27 cellular contexts compared by ENCODE assay signal in the genomic region with DNA sequence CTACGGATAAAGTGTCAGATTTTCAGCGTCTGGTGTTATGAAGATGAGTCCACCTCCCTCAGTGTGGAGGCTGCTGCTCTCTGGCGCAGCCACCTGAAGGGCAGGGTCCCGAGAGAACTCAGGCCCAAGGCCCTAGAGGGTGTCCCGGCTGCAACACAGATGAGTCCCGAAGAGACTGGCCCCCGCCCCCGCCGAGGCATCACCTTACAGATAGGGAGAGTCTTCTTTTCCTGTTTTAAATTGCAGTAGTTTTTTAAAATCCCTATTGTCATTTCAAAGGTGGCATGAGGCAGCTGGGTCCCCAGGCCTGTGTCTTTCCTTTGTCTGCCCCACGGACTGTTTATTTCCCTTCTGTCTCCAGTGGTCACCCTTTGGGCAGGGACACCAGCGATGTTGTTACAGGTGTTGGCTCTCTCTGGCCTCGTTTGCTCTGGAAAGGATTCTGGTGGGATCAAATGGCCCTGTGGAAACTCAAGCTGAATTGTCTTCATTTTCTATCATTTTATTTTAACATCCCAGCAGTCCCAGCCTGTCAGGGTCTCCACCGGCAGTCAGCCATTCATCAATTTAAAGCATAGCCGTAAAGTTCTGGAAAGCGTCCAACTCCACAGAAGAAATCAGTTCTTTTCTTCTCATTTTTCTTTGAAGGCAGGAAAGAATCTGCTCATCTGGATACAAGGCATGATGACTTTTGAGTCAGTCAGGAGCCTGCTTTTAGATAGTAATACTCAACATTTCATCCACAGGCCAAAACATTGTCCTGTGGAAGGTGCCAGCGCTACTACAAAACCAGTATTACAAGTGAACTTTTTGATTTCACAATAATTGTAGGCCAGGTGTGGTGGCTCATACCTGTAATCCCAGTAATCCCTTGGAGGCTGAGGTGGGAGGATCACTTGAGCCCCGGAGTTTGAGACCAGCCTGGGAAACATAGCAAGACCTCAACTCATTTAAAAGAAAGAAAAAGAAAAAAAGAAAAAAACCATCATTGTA.
A peak's percentile ranks its signal among the peaks of the same experiment; 100 is the strongest.
DNase-seq lines count a peak whose midpoint lies in the region; ATAC-seq, FAIRE-seq and TF ChIP-seq lines count a peak whose summit lies in the region.
"Had no signal": no experiment of that assay in that cellular context is flagged by ENCODE, and none has a peak within 500 bp of the region (broad histone marks: within the 10 kb centered on the region; RNA-seq: fewer than 3 reads in every experiment).

No MANE protein-coding gene starts in this region.

- H3K9me3 Mint-ChIP-seq in natural killer cell = no peaks in the 10 kb centered on the region

- WGBS in H1 (ENCODE audit: extremely low coverage in 1 of 2, insufficient coverage in 1 of 2, insufficient read length in 1 of 2, insufficient replicate concordance in 2 of 2, low coverage in 1 of 2, low lambda C conversion rate in 2 of 2, missing lambda C conversion rate in 1 of 2), 2 experiments = 65% methylated on average over 17 of the region's 17 CpGs; no CpG with 5 or more reads in 1 of the 2 experiments
- WGBS in mesendoderm (ENCODE audit: extremely low coverage, insufficient coverage, low lambda C conversion rate) = no CpG with 5 or more reads among the region's 17 CpGs

- no peak overlapping the region for H2AFZ ChIP-seq in HCT116 (ENCODE audit: low read depth, low read length, poor library complexity, severe bottlenecking)
- 0 out of 2 replicates have a peak overlapping the region, but pooled peaks have one; percentile 57 for H2AFZ ChIP-seq in H1 (ENCODE audit: low read length)
- H2AFZ ChIP-seq: hepatocyte had no signal

- no peak for TF ChIP-seq EP300 in H1 (IDR thresholded peaks at IDR 0.05; ENCODE audit: borderline replicate concordance in 1 of 2, low read depth in 2 of 2, low read length in 2 of 2)

- no peak overlapping the region for H4K91ac ChIP-seq in H1 (replicated peaks; ENCODE audit: insufficient read length, low read length)

- ATAC-seq in HCT116 (no peak), GM18519 (IDR thresholded peaks at IDR 0.05; ENCODE audit: low FRiP score, unreplicated experiment) (no peak), natural killer cell (no peak), HG02852 (IDR thresholded peaks at IDR 0.05; ENCODE audit: unreplicated experiment) (no peak), lower lobe of right lung (no peak)
- ATAC-seq: CD8-positive, alpha-beta T cell; naive thymus-derived CD4-positive, alpha-beta T cell; stimulated activated naive CD8-positive, alpha-beta T cell treated with anti-CD3 and anti-CD28 coated beads, Interleukin-15, amount 100 ng/mL, for 72 hours had no signal

- H3K56ac ChIP-seq in H1 (replicated peaks; ENCODE audit: insufficient read length, low read depth, low read length) = no peak overlapping the region
- H3K56ac ChIP-seq in mesendoderm (ENCODE audit: low read length) = peak overlapping the region; percentile 30

- no peak overlapping the region for H2BK12ac ChIP-seq in H1 (ENCODE audit: low read depth, low read length)

- H3K4me1 ChIP-seq in HCT116 (ENCODE audit: control insufficient read depth in 1 of 2, insufficient read depth in 2 of 2, low read length in 2 of 2) = peaks cover 5 to 6% of the 10 kb centered on the region in 2 experiments; a peak in 2 of 4 replicates
- H3K4me1 ChIP-seq in H1 (replicated peaks in 1 of 4; ENCODE audit: control insufficient read depth in 3 of 4, insufficient read depth in 4 of 4, low read length in 3 of 4) = peaks cover 0 to 7% (median 1%) of the 10 kb centered on the region in 4 experiments; a peak in 2 of 7 replicates
- H3K4me1 ChIP-seq in mesendoderm (ENCODE audit: control insufficient read depth, low read depth, low read length) = no peaks in the 10 kb centered on the region
- H3K4me1 ChIP-seq in lower lobe of right lung = no peaks in the 10 kb centered on the region
- H3K4me1 ChIP-seq: upper lobe of left lung had no signal

- no peak for TF ChIP-seq CTCF in HCT116 (IDR thresholded peaks at IDR 0.05 in 2 of 3, conservative IDR thresholded peaks at IDR 0.05 in 1 of 3; ENCODE audit: borderline replicate concordance in 1 of 3, insufficient read depth in 1 of 3, low read depth in 2 of 3, low read length in 2 of 3)
- no peak for TF ChIP-seq CTCF in H1 (IDR thresholded peaks at IDR 0.05; ENCODE audit: control extremely low read depth in 1 of 3, insufficient read depth in 1 of 3, low read depth in 1 of 3, low read length in 3 of 3)
- no peak for TF ChIP-seq CTCF in natural killer cell (IDR thresholded peaks at IDR 0.05)
- TF ChIP-seq CTCF in lower lobe of right lung (IDR thresholded peaks at IDR 0.05) = no peak

- no peaks in the 10 kb centered on the region for H3K36me3 ChIP-seq in HCT116 (ENCODE audit: control insufficient read depth in 1 of 2, insufficient read depth in 2 of 2, low read length in 2 of 2)
- H3K36me3 ChIP-seq in H1 (ENCODE audit: control insufficient read depth in 2 of 4, insufficient read depth in 4 of 4, low read length in 3 of 4) = no peaks in the 10 kb centered on the region
- H3K36me3 ChIP-seq in mesendoderm (ENCODE audit: control insufficient read depth, insufficient read depth, low read length) = no peaks in the 10 kb centered on the region
- no peaks in the 10 kb centered on the region for H3K36me3 ChIP-seq in lower lobe of right lung
- H3K36me3 ChIP-seq: SJSA1, upper lobe of left lung, WERI-Rb-1 had no signal

- POLR2A ChIA-PET in HCT116 (lab: Charles Lee) = no interaction called here
- POLR2A ChIA-PET in H1 (lab: Charles Lee; ENCODE audit: partially characterized antibody) = interaction anchor here (0.6 kb wide), 1 partner anchor 361 kb away, joined by 3 read pairs; no protein-coding TSS in a partner anchor

- H3K27ac ChIP-seq in HCT116 (ENCODE audit: low read depth, low read length) (no peak overlapping the region), H1 (ENCODE audit: low read depth, low read length) (no peak overlapping the region), mesendoderm (ENCODE audit: low read depth, low read length) (no peak overlapping the region), lower lobe of right lung (no peak overlapping the region)
- H3K27ac ChIP-seq: coronary artery, hepatocyte, SJSA1, skin epidermis, upper lobe of left lung, WERI-Rb-1 had no signal

- H3K9ac ChIP-seq in HCT116 (ENCODE audit: low read length) (no peak overlapping the region), H1 (replicated peaks in 1 of 4; ENCODE audit: extremely low read depth in 1 of 4, low read depth in 3 of 4, low read length in 3 of 4) (no peak overlapping the region), mesendoderm (ENCODE audit: low read length) (no peak overlapping the region)

- no peak overlapping the region for H3K14ac ChIP-seq in H1 (ENCODE audit: insufficient read length)

- no peak for TF ChIP-seq RAD21 in HCT116 (IDR thresholded peaks at IDR 0.05; ENCODE audit: low read depth)
- TF ChIP-seq RAD21 in H1 (IDR thresholded peaks at IDR 0.05 in 1 of 2, conservative IDR thresholded peaks at IDR 0.05 in 1 of 2; ENCODE audit: low read depth in 2 of 2, low read length in 2 of 2) = no peak

- DNase-seq in HCT116 (ENCODE audit: low read depth, low spot score) (no peak), NCI-H146 (lab: John Stamatoyannopoulos, UW) (peak; percentile 43), H1 (ENCODE audit: low read depth in 1 of 2, low spot score in 2 of 2) (peak in 1 of 2 experiments; percentile 70), mesendoderm (no peak), natural killer cell (no peak), lower lobe of right lung (no peak)
- DNase-seq: activated effector memory CD4-positive, alpha-beta T cell treated with anti-CD3 and anti-CD28 coated beads, Interleukin-2, amount 50 U/mL, for 16 hours; CD8-positive, alpha-beta T cell; GF-D8; Kasumi-1; kidney; mesenchymal stem cell; naive thymus-derived CD4-positive, alpha-beta T cell; NCI-H1048; NCI-H526; stimulated activated CD4-positive, alpha-beta T cell treated with anti-CD3 and anti-CD28 coated beads, Interleukin-4, amount 100 ng/mL, for 4 hours; stimulated activated naive CD8-positive, alpha-beta T cell treated with anti-CD3 and anti-CD28 coated beads, Interleukin-15, amount 100 ng/mL, for 72 hours; T-helper 2 cell; WERI-Rb-1 had no signal

- H3K79me1 ChIP-seq in H1 (ENCODE audit: low read depth, low read length) (no peaks in the 10 kb centered on the region), mesendoderm (ENCODE audit: low read length) (no peaks in the 10 kb centered on the region)

- RAD21 ChIA-PET in HCT116 (lab: Charles Lee; ENCODE audit: low non-redundant PET in 1 of 2, low total read pairs in 2 of 2, uncharacterized antibody in 2 of 2, unreplicated experiment in 2 of 2) = no interaction called here

- TF ChIP-seq POLR2A in HCT116 (IDR thresholded peaks at IDR 0.05; ENCODE audit: borderline replicate concordance, extremely low read depth, insufficient read depth, insufficient read length) (no peak), H1 (IDR thresholded peaks at IDR 0.05; ENCODE audit: control extremely low read depth in 1 of 2, low read depth in 2 of 2, low read length in 2 of 2) (no peak)

- H3K27ac Mint-ChIP-seq in natural killer cell = no peak overlapping the region
- H3K27ac Mint-ChIP-seq: CD8-positive, alpha-beta T cell; naive thymus-derived CD4-positive, alpha-beta T cell had no signal

- H3K27me3 ChIP-seq in HCT116 (ENCODE audit: insufficient read depth, low read length) (no peaks in the 10 kb centered on the region), H1 (replicated peaks in 1 of 4; ENCODE audit: control insufficient read depth in 3 of 4, extremely low read depth in 1 of 4, insufficient read depth in 3 of 4, low read length in 3 of 4) (no peaks in the 10 kb centered on the region), mesendoderm (ENCODE audit: insufficient read depth, low read length, poor library complexity) (no peaks in the 10 kb centered on the region), lower lobe of right lung (ENCODE audit: low read depth) (no peaks in the 10 kb centered on the region)
- H3K27me3 ChIP-seq: hepatocyte, upper lobe of left lung had no signal

- BruUV-seq in HCT116 (replicated peaks; lab: Mats Ljungman, UMichigan) = no TSS peak

- no peaks in the 10 kb centered on the region for H3K23me2 ChIP-seq in H1 (ENCODE audit: low read depth, low read length)

- H2BK15ac ChIP-seq in H1 (ENCODE audit: low read length) (no peak overlapping the region), mesendoderm (replicated peaks; ENCODE audit: low read depth) (peak overlapping the region; percentile 59)

- intact Hi-C loops in HCT116 (cut with micrococcal nuclease) (no loop called here), natural killer cell (cut with micrococcal nuclease) (no loop called here), lower lobe of right lung (cut with DNase I) (no loop called here)

- no peak overlapping the region for H3K4me3 Mint-ChIP-seq in natural killer cell
- H3K4me3 Mint-ChIP-seq: CD8-positive, alpha-beta T cell; naive thymus-derived CD4-positive, alpha-beta T cell; stimulated activated naive CD8-positive, alpha-beta T cell treated with anti-CD3 and anti-CD28 coated beads, Interleukin-15, amount 100 ng/mL, for 72 hours had no signal

- H4K20me1 ChIP-seq in HCT116 (ENCODE audit: insufficient read depth) = no peaks in the 10 kb centered on the region
- H4K20me1 ChIP-seq in H1 (replicated peaks in 1 of 2; ENCODE audit: control insufficient read depth in 1 of 2, insufficient read depth in 2 of 2, low read length in 2 of 2) = no peaks in the 10 kb centered on the region

- H3K18ac ChIP-seq in H1 (ENCODE audit: extremely low read depth, low read length) (no peak overlapping the region; the same call in 1 of the 2 replicates), mesendoderm (ENCODE audit: low read length) (peak overlapping the region; percentile 81)

- no peak overlapping the region for H3K4me3 ChIP-seq in HCT116 (replicated peaks in 1 of 2; ENCODE audit: low read depth in 1 of 2, low read length in 2 of 2)
- no peak overlapping the region for H3K4me3 ChIP-seq in H1 (ENCODE audit: extremely low read depth in 1 of 4, insufficient read depth in 2 of 4, low read depth in 3 of 4, low read length in 4 of 4)
- H3K4me3 ChIP-seq in mesendoderm (ENCODE audit: low read length) = no peak overlapping the region
- no peak overlapping the region for H3K4me3 ChIP-seq in lower lobe of right lung
- H3K4me3 ChIP-seq: coronary artery, hepatocyte, SJSA1, skin epidermis, upper lobe of left lung had no signal

- H3K4me1 Mint-ChIP-seq in natural killer cell = no peaks in the 10 kb centered on the region

- H3K9me3 ChIP-seq in HCT116 (ENCODE audit: control insufficient read depth in 1 of 2, insufficient read depth in 1 of 2, low read depth in 1 of 2, low read length in 2 of 2) = no peaks in the 10 kb centered on the region
- no peaks in the 10 kb centered on the region for H3K9me3 ChIP-seq in H1 (ENCODE audit: insufficient read depth in 2 of 2, low read depth in 1 of 2, low read length in 1 of 2)
- H3K9me3 ChIP-seq in lower lobe of right lung = no peaks in the 10 kb centered on the region
- H3K9me3 ChIP-seq: SJSA1, upper lobe of left lung had no signal

- H4K8ac ChIP-seq in H1 (ENCODE audit: extremely low read depth, insufficient read depth, low read length) (no peak overlapping the region), mesendoderm (ENCODE audit: low read depth, low read length) (no peak overlapping the region)

- H3K23ac ChIP-seq in H1 (ENCODE audit: insufficient read length) (no peak overlapping the region), mesendoderm (ENCODE audit: low read length) (no peak overlapping the region)

- H3K27me3 Mint-ChIP-seq in natural killer cell (ENCODE audit: low read depth in 2 of 2) = peaks cover 7 to 21% of the 10 kb centered on the region in 2 donors

- H3K4ac ChIP-seq in H1 (replicated peaks; ENCODE audit: insufficient read length, low read depth, low read length) (no peak overlapping the region), mesendoderm (ENCODE audit: low read depth, low read length) (peak overlapping the region; percentile 21)

- no peaks in the 10 kb centered on the region for H3K9me2 ChIP-seq in HCT116 (ENCODE audit: insufficient read depth)

- no peak overlapping the region; the same call in 1 of the 2 replicates for H2BK5ac ChIP-seq in H1 (ENCODE audit: low read depth, low read length)
- H2BK5ac ChIP-seq in mesendoderm (ENCODE audit: low read length) = no peak overlapping the region

- no peak overlapping the region for H2BK120ac ChIP-seq in H1 (replicated peaks; ENCODE audit: low read depth, low read length)
- H2BK120ac ChIP-seq in mesendoderm (ENCODE audit: low read depth, low read length) = no peak overlapping the region

- H3K79me2 ChIP-seq in HCT116 (ENCODE audit: insufficient read depth, low read length) (no peaks in the 10 kb centered on the region), H1 (ENCODE audit: control insufficient read depth in 1 of 2, insufficient read depth in 2 of 2, low read length in 2 of 2) (no peaks in the 10 kb centered on the region), mesendoderm (ENCODE audit: control insufficient read depth, insufficient read depth, low read length) (no peaks in the 10 kb centered on the region)
- H3K79me2 ChIP-seq: hepatocyte had no signal

- peaks cover 3% of the 10 kb centered on the region for H3K36me3 Mint-ChIP-seq in natural killer cell
- H3K36me3 Mint-ChIP-seq: CD8-positive, alpha-beta T cell had no signal

- CTCF ChIA-PET in HCT116 (lab: Charles Lee) = no interaction called here
- CTCF ChIA-PET in H1 (lab: Charles Lee; ENCODE audit: partially characterized antibody) = no interaction called here

- peak overlapping the region; percentile 48 for H2BK20ac ChIP-seq in H1 (ENCODE audit: low read length)

- FAIRE-seq in H1 (lab: Jason Lieb, UNC) = no peak
- FAIRE-seq: endometrium, kidney had no signal

- H3K4me2 ChIP-seq in HCT116 (ENCODE audit: low read length) (no peak overlapping the region), H1 (ENCODE audit: insufficient read depth in 1 of 2, low read depth in 2 of 2, low read length in 2 of 2) (no peak overlapping the region; a peak in 1 of 4 replicates), mesendoderm (ENCODE audit: low read length) (no peak overlapping the region)
- H3K4me2 ChIP-seq: hepatocyte had no signal

- H2AK5ac ChIP-seq in H1 (ENCODE audit: low read depth, low read length) (no peak overlapping the region), mesendoderm (ENCODE audit: low read length) (no peak overlapping the region)

- no peak overlapping the region for H4K5ac ChIP-seq in H1 (ENCODE audit: insufficient read length, low read depth, low read length)
- H4K5ac ChIP-seq in mesendoderm (ENCODE audit: low read length) = no peak overlapping the region
